ENCODE assay signal across 12 cellular contexts in the genomic region with DNA sequence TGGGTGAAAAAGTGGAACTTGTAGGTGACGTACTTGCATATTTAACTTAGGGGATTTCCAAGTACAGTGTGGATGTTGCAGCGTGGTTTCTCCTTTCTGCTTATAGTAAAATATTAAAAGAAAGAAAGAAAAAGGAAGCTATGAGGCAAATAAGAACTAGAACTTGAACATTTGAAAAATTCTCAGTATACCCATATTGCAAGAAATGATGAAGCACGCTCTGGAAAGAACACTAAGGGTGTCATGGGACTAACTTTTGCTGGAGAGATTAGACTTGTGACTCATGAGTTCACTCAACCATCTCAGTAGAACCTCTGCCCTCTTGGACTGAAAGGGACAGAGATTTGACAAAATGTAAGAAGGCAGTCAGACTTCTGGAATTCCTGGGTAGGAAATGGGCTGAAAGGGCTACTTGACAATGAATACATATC.
DNase-seq lines count a peak whose midpoint lies in the region; ATAC-seq, FAIRE-seq and TF ChIP-seq lines count a peak whose summit lies in the region.
"Had no signal": no experiment of that assay in that cellular context is flagged by ENCODE, and none has a peak within 500 bp of the region (broad histone marks: within the 10 kb centered on the region; RNA-seq: fewer than 3 reads in every experiment).

No MANE protein-coding gene starts in this region.

- no peak overlapping the region for H3K9ac ChIP-seq in endothelial cell of umbilical vein (replicated peaks; ENCODE audit: extremely low read depth, insufficient read depth, low read length)

- no peaks in the 10 kb centered on the region for H3K9me1 ChIP-seq in endothelial cell of umbilical vein (replicated peaks; ENCODE audit: control insufficient read depth, extremely low read depth, insufficient read depth, low read length)

- no peak overlapping the region for H2AFZ ChIP-seq in endothelial cell of umbilical vein (ENCODE audit: low read depth, low read length)

- no peaks in the 10 kb centered on the region for H3K79me2 ChIP-seq in endothelial cell of umbilical vein (ENCODE audit: control insufficient read depth, insufficient read depth, low read length)

- FAIRE-seq in endothelial cell of umbilical vein (lab: Jason Lieb, UNC), result no peak
- FAIRE-seq: HTR-8/SVneo had no signal

- H3K4me2 ChIP-seq in endothelial cell of umbilical vein (ENCODE audit: insufficient read depth, low read length), result no peak overlapping the region

- CTCF ChIA-PET in endothelial cell of umbilical vein (lab: Charles Lee), result no interaction called here

- no peaks in the 10 kb centered on the region for H4K20me1 ChIP-seq in endothelial cell of umbilical vein (replicated peaks; ENCODE audit: control insufficient read depth, extremely low read depth, insufficient read depth, low read length)

- H3K27ac ChIP-seq in endothelial cell of umbilical vein (ENCODE audit: insufficient read depth, low read depth, low read length), result no peak overlapping the region
- H3K27ac ChIP-seq: esophagus muscularis mucosa, ovary had no signal

- no peaks in the 10 kb centered on the region for H3K36me3 ChIP-seq in endothelial cell of umbilical vein (ENCODE audit: control insufficient read depth in 2 of 2, extremely low read depth in 1 of 2, insufficient read depth in 2 of 2, low read length in 2 of 2)
- H3K36me3 ChIP-seq: esophagus muscularis mucosa, ovary had no signal

- TF ChIP-seq CTCF in GM12865 (IDR thresholded peaks at IDR 0.05; ENCODE audit: insufficient read depth, low read depth, low read length, missing control alignments) (no peak), endothelial cell of umbilical vein (IDR thresholded peaks at IDR 0.05; ENCODE audit: extremely low read depth in 1 of 2, insufficient read depth in 1 of 2, low read depth in 1 of 2, low read length in 2 of 2) (no peak)

- dilution Hi-C loops in endothelial cell of umbilical vein (cut with MboI; ENCODE audit: extremely low pct_ligation_motif_present, low sequenced_read_pairs), result no loop called here

- no peaks in the 10 kb centered on the region for H3K27me3 ChIP-seq in endothelial cell of umbilical vein (ENCODE audit: control insufficient read depth in 2 of 2, insufficient read depth in 2 of 2, low read length in 2 of 2)
- H3K27me3 ChIP-seq: esophagus muscularis mucosa, ovary had no signal

- TF ChIP-seq POLR2A in endothelial cell of umbilical vein (IDR thresholded peaks at IDR 0.05; ENCODE audit: low read depth, low read length), result no peak

- no peaks in the 10 kb centered on the region for H3K9me3 ChIP-seq in endothelial cell of umbilical vein (replicated peaks; ENCODE audit: control insufficient read depth, insufficient read depth, low read length)
- H3K9me3 ChIP-seq: esophagus muscularis mucosa, ovary had no signal

- BruUV-seq in endothelial cell of umbilical vein (replicated peaks; lab: Mats Ljungman, UMichigan), result no TSS peak

- POLR2A ChIA-PET in endothelial cell of umbilical vein (lab: Charles Lee), result no interaction called here

- ATAC-seq in GM21447 (IDR thresholded peaks at IDR 0.05; ENCODE audit: unreplicated experiment), result peak; percentile 89
- peak; percentile 85 for ATAC-seq in HG03196 (IDR thresholded peaks at IDR 0.05; ENCODE audit: unreplicated experiment)

- H3K4me3 ChIP-seq in GM12865 (ENCODE audit: low read depth, low read length) (no peak overlapping the region), endothelial cell of umbilical vein (replicated peaks in 1 of 3; ENCODE audit: insufficient read depth in 1 of 3, low read depth in 1 of 3, low read length in 3 of 3) (no peak overlapping the region)
- H3K4me3 ChIP-seq: esophagus muscularis mucosa, ovary had no signal

- DNase-seq in GM12865 (ENCODE audit: low read depth) (peak; percentile 60), endothelial cell of umbilical vein (ENCODE audit: low read depth, low spot score) (peak; percentile 20), GDM1 (lab: John Stamatoyannopoulos, UW) (no peak), CD1c-positive myeloid dendritic cell (ENCODE audit: extremely low spot score) (no peak), NCI-H524 treated with DMSO at 0.1 percent for 48 hours (lab: John Stamatoyannopoulos, UW) (no peak)
- DNase-seq in effector CD8-positive, alpha-beta T cell (lab: John Stamatoyannopoulos, UW), result no peak
- DNase-seq: CD4-positive, alpha-beta memory T cell; ovary had no signal

- intact Hi-C loops in endothelial cell of umbilical vein (cut with micrococcal nuclease), result no loop called here

- H3K4me1 ChIP-seq in endothelial cell of umbilical vein (ENCODE audit: control insufficient read depth, extremely low read depth, insufficient read depth, low read length), result peaks cover 6% of the 10 kb centered on the region
- H3K4me1 ChIP-seq: esophagus muscularis mucosa had no signal

TF ChIP-seq in endothelial cell of umbilical vein, 7 proteins besides CTCF, POLR2A, EP300 and RAD21:
- TF ChIP-seq EZH2 (IDR thresholded peaks at IDR 0.05; ENCODE audit: borderline replicate concordance, low read depth, low read length, severe bottlenecking) (no peak), FOS (IDR thresholded peaks at IDR 0.05; ENCODE audit: borderline replicate concordance, insufficient read depth, low read length) (peak; percentile 31), MYC (IDR thresholded peaks at IDR 0.05; ENCODE audit: low read depth, low read length) (no peak), GATA2 (IDR thresholded peaks at IDR 0.05; ENCODE audit: insufficient read depth, insufficient read length, low read depth, low read length) (no peak)
- TF ChIP-seq, protein P1, sequence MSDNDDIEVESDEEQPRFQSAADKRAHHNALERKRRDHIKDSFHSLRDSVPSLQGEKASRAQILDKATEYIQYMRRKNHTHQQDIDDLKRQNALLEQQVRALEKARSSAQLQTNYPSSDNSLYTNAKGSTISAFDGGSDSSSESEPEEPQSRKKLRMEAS (IDR thresholded peaks at IDR 0.05; ENCODE audit: insufficient read depth, insufficient read length), result no peak

Comparison
In these comparisons a context has a peak if more than half of its experiments do, and no peak if none do; other contexts are left out.
1. DNase-seq: peak in GM12865 (single experiment) and endothelial cell of umbilical vein (single experiment); none in GDM1 (single experiment), CD1c-positive myeloid dendritic cell (single experiment), NCI-H524 treated with DMSO at 0.1 percent for 48 hours (single experiment) and effector CD8-positive, alpha-beta T cell (single experiment).